ENCODE assay signal across 1 cellular context in genomic region chr17:32265192-32265895, GRCh38.
A peak's percentile ranks its signal among the peaks of the same experiment; 100 is the strongest.
TF ChIP-seq lines count a peak whose summit lies in the region.

Gene RHBDL3, plus strand, starts transcription at chr17:32265832. Its CDS starts 358 bp downstream, at chr17:32266190.

TF ChIP-seq in GM12878, 131 proteins besides CTCF, POLR2A, EP300 and RAD21:
- TF ChIP-seq CBX3 (IDR thresholded peaks at IDR 0.05; ENCODE audit: borderline replicate concordance, low read depth), result no peak
- 0 out of 2 replicates have a peak, but pooled peaks have one; percentile 91 for TF ChIP-seq EZH2 (IDR thresholded peaks at IDR 0.05; ENCODE audit: borderline replicate concordance, control insufficient read depth, low read depth, low read length)
